Comparison of ENCODE assay signal across 8 cellular contexts in the genomic region with DNA sequence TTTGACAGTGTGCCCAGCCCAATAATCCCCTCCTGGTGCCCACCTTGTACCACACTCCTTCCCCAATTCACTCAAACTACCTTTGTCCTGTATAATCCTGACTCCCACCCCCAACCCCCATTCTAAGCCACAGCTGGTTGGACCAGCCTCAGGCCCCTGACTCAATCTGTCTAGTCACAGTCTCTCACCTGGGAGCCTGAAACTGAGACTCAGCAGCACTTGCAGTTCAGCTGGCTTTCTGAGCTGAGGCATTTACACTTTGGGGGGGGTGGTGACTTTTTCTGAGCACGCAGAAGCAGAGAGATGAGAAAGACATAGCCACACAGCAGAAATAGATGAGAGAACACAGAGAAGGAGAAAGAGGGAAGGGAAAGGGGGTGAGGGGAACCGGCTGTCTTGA.
DNase-seq lines count a peak whose midpoint lies in the region; ATAC-seq and TF ChIP-seq lines count a peak whose summit lies in the region.

No MANE protein-coding gene starts in this region.

- POLR2A ChIA-PET in GM10248 (lab: Yijun Ruan, JAX) = no interaction called here

- peak; percentile 92 for ATAC-seq in GM19351 (IDR thresholded peaks at IDR 0.05; ENCODE audit: unreplicated experiment)
- ATAC-seq in HG02885 (IDR thresholded peaks at IDR 0.05; ENCODE audit: poor library complexity, unreplicated experiment) = peak; percentile 70
- ATAC-seq in esophagus mucosa = no peak

- no peak overlapping the region for H3K4me3 ChIP-seq in GM12864 (ENCODE audit: low read depth, low read length)

- TF ChIP-seq CTCF in GM12864 (IDR thresholded peaks at IDR 0.05; ENCODE audit: low read depth, low read length, missing control alignments) (no peak), GM10248 (IDR thresholded peaks at IDR 0.05; ENCODE audit: control extremely low read depth, extremely low read depth, low read depth, missing control alignments) (no peak)

- in situ Hi-C loops in ACHN (cut with HindIII; ENCODE audit: low pct_ligation_motif_present, low pct_unique_long_range_greater_than_20kb, low sequenced_read_pairs) = no loop called here

- DNase-seq in GM12864 (ENCODE audit: low read depth) = peak; percentile 19
- peak; percentile 25 to 42 for DNase-seq in activated CD4-positive, alpha-beta T cell treated with anti-CD3 and anti-CD28 coated beads, Interleukin-2, amount 50 U/mL, for 48 hours
- no peak for DNase-seq in ACHN
- no peak for DNase-seq in NCI-H2227 (lab: John Stamatoyannopoulos, UW; ENCODE audit: unreplicated experiment)
- no peak for DNase-seq in GM10248 (ENCODE audit: extremely low spot score)

- CTCF ChIA-PET in GM10248 (lab: Yijun Ruan, JAX) = no interaction called here

Comparison
In these comparisons a context has a peak if more than half of its experiments do, and no peak if none do; other contexts are left out.
1. DNase-seq: peak in GM12864 (single experiment) and activated CD4-positive, alpha-beta T cell treated with anti-CD3 and anti-CD28 coated beads, Interleukin-2, amount 50 U/mL, for 48 hours (2 of 2); none in ACHN (single experiment), NCI-H2227 (single experiment) and GM10248 (single experiment).